ENCODE assay signal across 8 cellular contexts in the genomic region with DNA sequence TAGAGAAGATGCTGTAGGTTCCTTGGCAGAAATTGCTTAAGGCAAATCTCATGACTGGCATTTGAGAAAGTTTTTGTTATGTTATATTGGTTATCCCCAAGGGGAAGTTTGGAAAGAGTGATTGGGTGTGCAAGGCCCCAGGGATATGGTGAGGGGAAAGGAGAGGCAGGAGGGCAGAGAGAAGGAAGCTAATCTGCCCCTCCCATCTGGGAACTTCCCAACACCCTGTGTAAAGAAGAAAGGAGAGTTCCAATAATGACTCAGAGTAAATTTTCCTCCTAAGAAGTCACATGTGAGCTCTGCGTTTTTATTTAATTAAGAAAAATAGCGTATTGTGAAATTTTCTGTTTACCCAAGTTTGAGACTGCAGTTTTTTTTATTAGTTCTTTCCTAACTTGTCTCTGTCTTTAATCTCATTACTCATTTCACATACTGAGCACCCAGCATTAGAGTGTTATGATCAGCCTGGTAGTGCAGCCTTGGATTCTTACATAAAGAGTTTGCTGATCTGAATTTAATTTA. TPM values are rescaled to one million over a fixed set of nuclear protein-coding genes. Genes with fewer than 3 reads are reported as not detected.
DNase-seq lines count a peak whose midpoint lies in the region; ATAC-seq and TF ChIP-seq lines count a peak whose summit lies in the region.

No MANE protein-coding gene starts in this region.

- no peaks in the 10 kb centered on the region for H3K9me2 ChIP-seq in GM23248 (ENCODE audit: insufficient read depth)

- peaks cover 23% of the 10 kb centered on the region for H3F3A ChIP-seq in GM23248 (ENCODE audit: insufficient read depth)

- intact Hi-C loops in heart right ventricle (cut with DNase I), result no loop called here

- peaks cover 38% of the 10 kb centered on the region for H3K4me1 ChIP-seq in GM23248 (ENCODE audit: insufficient read depth)
- H3K4me1 ChIP-seq in SJSA1 (replicated peaks), result peaks cover 26% of the 10 kb centered on the region
- peaks cover 0 to 38% (median 0%) of the 10 kb centered on the region in 9 donors for H3K4me1 ChIP-seq in heart right ventricle
- peaks cover 0 to 10% (median 7%) of the 10 kb centered on the region in 5 donors for H3K4me1 ChIP-seq in subcutaneous abdominal adipose tissue (ENCODE audit: control insufficient read depth in 5 of 5, insufficient read depth in 5 of 5, low read length in 5 of 5)
- H3K4me1 ChIP-seq in HAP-1, result peaks cover 3% of the 10 kb centered on the region

- peak overlapping the region; percentile 63 for H3K4me2 ChIP-seq in GM23248 (ENCODE audit: unreplicated experiment)

- H3K36me3 ChIP-seq in GM23248 (ENCODE audit: low read depth) (no peaks in the 10 kb centered on the region), SJSA1 (no peaks in the 10 kb centered on the region), heart right ventricle (no peaks in the 10 kb centered on the region), subcutaneous abdominal adipose tissue (ENCODE audit: control insufficient read depth in 5 of 5, insufficient read depth in 5 of 5, low read length in 5 of 5) (no peaks in the 10 kb centered on the region), HAP-1 (replicated peaks) (no peaks in the 10 kb centered on the region)

- H3K9me3 ChIP-seq in GM23248 (ENCODE audit: low read depth) (no peaks in the 10 kb centered on the region), SJSA1 (replicated peaks) (no peaks in the 10 kb centered on the region), heart right ventricle (peaks cover 0 to 2% (median 0%) of the 10 kb centered on the region in 11 donors), subcutaneous abdominal adipose tissue (ENCODE audit: control insufficient read depth in 5 of 5, low read length in 5 of 5) (no peaks in the 10 kb centered on the region), HAP-1 (no peaks in the 10 kb centered on the region)

- peak overlapping the region; percentile 13; the same call in 1 of the 2 replicates for H2AFZ ChIP-seq in GM23248

- TF ChIP-seq CTCF in heart right ventricle (IDR thresholded peaks at IDR 0.05), result no peak

- H3K9ac ChIP-seq in GM23248 (peak overlapping the region; percentile 75), subcutaneous abdominal adipose tissue (ENCODE audit: low read length in 5 of 5) (no peak overlapping the region)

- H3K4me3 ChIP-seq in GM23248 (no peak overlapping the region), SJSA1 (no peak overlapping the region), heart right ventricle (no peak overlapping the region), subcutaneous abdominal adipose tissue (ENCODE audit: low read depth in 1 of 5, low read length in 5 of 5) (no peak overlapping the region), HAP-1 (no peak overlapping the region)

- 0% methylated on average over 2 of the region's 2 CpGs for WGBS in GM23248 (ENCODE audit: low coverage in 1 of 2, low lambda C conversion rate in 2 of 2, missing lambda C conversion rate in 2 of 2), 2 experiments
- WGBS in heart right ventricle, 2 donors, result 38 to 52% methylated on average over 2 of the region's 2 CpGs

- H4K20me1 ChIP-seq in GM23248 (ENCODE audit: insufficient read depth), result no peaks in the 10 kb centered on the region

- H3K27ac ChIP-seq in GM23248 (peak overlapping the region; percentile 95), SJSA1 (peak overlapping the region; percentile 72), heart right ventricle (peak overlapping the region in 1 of 10 donors; percentile 91), subcutaneous abdominal adipose tissue (ENCODE audit: low read depth, low read length) (peak overlapping the region; percentile 49)

- in situ Hi-C loops in GM23248 (cut with MboI) (no loop called here), HAP-1 (cut with MboI; ENCODE audit: low sequenced_read_pairs) (no loop called here)

- DNase-seq in GM23248 (peak; percentile 96), SJSA1 (ENCODE audit: low read depth in 1 of 2, low spot score in 2 of 2) (peak; percentile 50 to 62), heart right ventricle (no peak), HAP-1 (ENCODE audit: low spot score in 2 of 2) (no peak), medulla oblongata (ENCODE audit: extremely low spot score) (no peak), NCI-H345 treated with DMSO at 0.1 percent for 48 hours (lab: John Stamatoyannopoulos, UW; ENCODE audit: unreplicated experiment) (no peak)

- H3K79me2 ChIP-seq in GM23248 (ENCODE audit: insufficient read depth), result no peaks in the 10 kb centered on the region

- peak in 6 of 8 donors; percentile 42 to 88 (median 64) for ATAC-seq in heart right ventricle
- no peak for ATAC-seq in HG02981 (IDR thresholded peaks at IDR 0.05; ENCODE audit: unreplicated experiment)

- H3K27me3 ChIP-seq in GM23248 (replicated peaks; ENCODE audit: insufficient read depth), result no peaks in the 10 kb centered on the region
- no peaks in the 10 kb centered on the region for H3K27me3 ChIP-seq in SJSA1 (replicated peaks)
- H3K27me3 ChIP-seq in heart right ventricle, result no peaks in the 10 kb centered on the region
- H3K27me3 ChIP-seq in subcutaneous abdominal adipose tissue (ENCODE audit: control insufficient read depth in 5 of 5, insufficient read depth in 4 of 5, low read length in 5 of 5), result no peaks in the 10 kb centered on the region
- no peaks in the 10 kb centered on the region; the same call in 1 of the 2 replicates for H3K27me3 ChIP-seq in HAP-1 (ENCODE audit: low read depth)

RNA-seq across cellular contexts. Expression of gene KYNU, which starts 3.1 kb away (rescaled TPM):
- under 0.01 TPM in 1 of 2 replicates, not detected in the other for total RNA-seq in GM23248 (2014; rRNA removed; shearing (Covaris generic))
- polyA plus RNA-seq in GM23248 (2016; fragmentation: Nextera tagmentation; extraction: Ambion mirVana), result 0.15 TPM in 1 of 2 replicates, not detected in the other
- not detected in 2 replicates for total RNA-seq in SJSA1 (2014; rRNA removed; shearing (Covaris generic))
- total RNA-seq in heart right ventricle, result 1 to 10 TPM in 5 of 10 donors, under 1 TPM in 5; 0.17 to 9.5 (median 0.96) TPM
- under 1 TPM; 0.07 to 0.58 TPM for polyA plus RNA-seq in heart right ventricle

Comparison
In these comparisons a context has a peak if more than half of its experiments do, and no peak if none do; other contexts are left out.
1. DNase-seq: peak in GM23248 (single experiment) and SJSA1 (2 of 2); none in heart right ventricle (0 of 2), HAP-1 (0 of 2), medulla oblongata (single experiment) and NCI-H345 treated with DMSO at 0.1 percent for 48 hours (single experiment).